ENCODE assay signal across 21 cellular contexts in genomic region chr1:210695041-210695440, GRCh38.
"Had no signal": no experiment of that assay in that cellular context is flagged by ENCODE, and none has a peak within 500 bp of the region (broad histone marks: within the 10 kb centered on the region; RNA-seq: fewer than 3 reads in every experiment).

No MANE protein-coding gene starts in this region.

- H3K4me1 Mint-ChIP-seq: WTC11 had no signal

- H3K27me3 Mint-ChIP-seq: activated CD8-positive, alpha-beta T cell treated with anti-CD3 and anti-CD28 coated beads for 36 hours; activated naive CD8-positive, alpha-beta T cell treated with anti-CD3 and anti-CD28 coated beads for 36 hours; naive B cell had no signal

- H3K9me3 Mint-ChIP-seq: activated CD8-positive, alpha-beta T cell treated with anti-CD3 and anti-CD28 coated beads for 36 hours; activated naive CD8-positive, alpha-beta T cell treated with anti-CD3 and anti-CD28 coated beads for 36 hours; naive B cell; neural progenitor cell; WTC11 had no signal

- H3K27me3 ChIP-seq: gastrocnemius medialis, neural progenitor cell, stomach, upper lobe of right lung had no signal

- H3K36me3 ChIP-seq: gastrocnemius medialis, heart right ventricle, neural progenitor cell, stomach, thoracic aorta, upper lobe of right lung had no signal

- H3K27ac Mint-ChIP-seq: activated CD8-positive, alpha-beta T cell treated with anti-CD3 and anti-CD28 coated beads for 36 hours; activated naive CD8-positive, alpha-beta T cell treated with anti-CD3 and anti-CD28 coated beads for 36 hours; naive B cell; neural progenitor cell; T-helper 17 cell; WTC11 had no signal

- ATAC-seq: activated CD8-positive, alpha-beta T cell treated with anti-CD3 and anti-CD28 coated beads for 36 hours; gastrocnemius medialis; T-helper 17 cell; upper lobe of right lung; WTC11 had no signal

- H3K4me3 ChIP-seq: gastrocnemius medialis, heart right ventricle, lung, neural progenitor cell, stomach, thoracic aorta, upper lobe of right lung had no signal

- H3K9me3 ChIP-seq: gastrocnemius medialis, heart right ventricle, stomach, thoracic aorta, upper lobe of right lung had no signal

- H3K27ac ChIP-seq: gastrocnemius medialis, heart right ventricle, neural progenitor cell, parathyroid adenoma, stomach, thoracic aorta, upper lobe of right lung had no signal

- H3K4me1 ChIP-seq: gastrocnemius medialis, neural progenitor cell, parathyroid adenoma, upper lobe of right lung had no signal

- H3K36me3 Mint-ChIP-seq: activated naive CD8-positive, alpha-beta T cell treated with anti-CD3 and anti-CD28 coated beads for 36 hours; naive B cell; neural progenitor cell; WTC11 had no signal

- DNase-seq: activated CD4-positive, alpha-beta T cell treated with anti-CD3 and anti-CD28 coated beads for 4 hours; activated CD8-positive, alpha-beta T cell treated with anti-CD3 and anti-CD28 coated beads for 36 hours; activated gamma-delta T cell treated with Interleukin-2 at 50 U/mL for 16 hours; activated naive CD8-positive, alpha-beta T cell treated with anti-CD3 and anti-CD28 coated beads for 36 hours; amygdala; cortex of kidney; effector memory CD4-positive, alpha-beta T cell; gastrocnemius medialis; heart right ventricle; midbrain; naive B cell; stimulated activated CD4-positive, alpha-beta T cell treated with anti-CD3 and anti-CD28 coated beads, Interleukin-12 subunit alpha, Interleukin-12 subunit beta, amount 100 ng/mL, for 4 hours; stimulated activated CD4-positive, alpha-beta T cell treated with anti-CD3 and anti-CD28 coated beads, Interleukin-2, amount 100 ng/mL, for 24 hours; stomach; T-helper 17 cell; upper lobe of right lung had no signal

- H3K4me3 Mint-ChIP-seq: activated CD8-positive, alpha-beta T cell treated with anti-CD3 and anti-CD28 coated beads for 36 hours; activated naive CD8-positive, alpha-beta T cell treated with anti-CD3 and anti-CD28 coated beads for 36 hours; naive B cell; neural progenitor cell; T-helper 17 cell; WTC11 had no signal
